In the genomic region with DNA sequence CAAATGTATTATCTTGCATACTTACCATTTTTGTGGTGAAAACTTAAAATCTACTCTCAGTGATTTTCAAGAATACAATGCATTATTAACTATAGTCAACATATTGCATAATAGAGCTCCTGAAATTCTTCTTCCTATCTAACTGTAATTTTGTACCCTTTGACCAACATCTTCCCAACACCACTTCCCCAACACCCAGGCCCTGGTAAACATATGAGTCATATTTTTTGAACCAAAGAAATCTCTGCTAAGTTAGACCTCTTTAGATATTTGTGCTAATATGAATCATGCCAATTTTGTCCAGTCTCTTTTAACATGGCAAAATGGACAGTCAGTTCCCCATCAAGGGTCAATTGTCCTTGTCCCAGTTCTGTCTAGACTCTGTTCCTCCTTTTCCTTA, we compare ENCODE assay signal across 18 cellular contexts. TPM values are rescaled to one million over a fixed set of nuclear protein-coding genes. Genes with fewer than 3 reads are reported as not detected.
DNase-seq lines count a peak whose midpoint lies in the region; ATAC-seq and TF ChIP-seq lines count a peak whose summit lies in the region.
"Had no signal": no experiment of that assay in that cellular context is flagged by ENCODE, and none has a peak within 500 bp of the region (broad histone marks: within the 10 kb centered on the region; RNA-seq: fewer than 3 reads in every experiment).

No MANE protein-coding gene starts in this region.

- DNase-seq in DMS53 treated with DMSO at 0.1 percent for 48 hours (lab: John Stamatoyannopoulos, UW; ENCODE audit: unreplicated experiment): peak; percentile 10
- DNase-seq in PC-3: peak; percentile 76
- peak; percentile 7 for DNase-seq in epithelial cell of esophagus (ENCODE audit: low read depth)
- no peak for DNase-seq in NCI-H2107 treated with DMSO at 0.1 percent for 48 hours (lab: John Stamatoyannopoulos, UW; ENCODE audit: unreplicated experiment)
- DNase-seq in CD4-positive, alpha-beta T cell: no peak
- DNase-seq: CD8-positive, alpha-beta memory T cell; COR-L47; DMS 273 treated with DMSO at 0.1 percent for 48 hours; DMS79; GF-D8; H9; IMR-90 had no signal

- no peak overlapping the region; the same call in 1 of the 2 replicates for H3K27ac ChIP-seq in PC-3 (ENCODE audit: low read length)
- no peak overlapping the region for H3K27ac ChIP-seq in CD4-positive, alpha-beta T cell (ENCODE audit: low read depth, low read length)

- H3K9me3 ChIP-seq in PC-3 (ENCODE audit: low read length): no peaks in the 10 kb centered on the region
- peaks cover 4% of the 10 kb centered on the region for H3K9me3 ChIP-seq in CD4-positive, alpha-beta T cell (ENCODE audit: control insufficient read depth, low read length)

- BruUV-seq in PC-3 (replicated peaks; lab: Mats Ljungman, UMichigan): no TSS peak

- H3K36me3 Mint-ChIP-seq in CD4-positive, alpha-beta T cell (ENCODE audit: low read depth): no peaks in the 10 kb centered on the region
- H3K36me3 Mint-ChIP-seq: CD8-positive, alpha-beta memory T cell had no signal

- H3K4me3 ChIP-seq in PC-3 (ENCODE audit: low read length) (no peak overlapping the region), epithelial cell of esophagus (ENCODE audit: low read length) (no peak overlapping the region)
- H3K4me3 ChIP-seq: BLaER1 treated with 17β-estradiol and CSF1 and Interleukin-3, amounts not matched to agents 10 nM and 100 nM; K562 had no signal

- no peak overlapping the region for H2AFZ ChIP-seq in PC-3 (ENCODE audit: low read length)

- peaks cover 16% of the 10 kb centered on the region for H3K4me1 ChIP-seq in PC-3 (ENCODE audit: insufficient read depth, low read length)

- no peaks in the 10 kb centered on the region for H3K27me3 ChIP-seq in PC-3 (ENCODE audit: low read length)
- H3K27me3 ChIP-seq in CD4-positive, alpha-beta T cell (ENCODE audit: control insufficient read depth, insufficient read depth, low read length): no peaks in the 10 kb centered on the region
- H3K27me3 ChIP-seq: BLaER1 treated with 17β-estradiol and CSF1 and Interleukin-3, amounts not matched to agents 10 nM and 100 nM had no signal

- peaks cover 3% of the 10 kb centered on the region for H3K9me3 Mint-ChIP-seq in CD4-positive, alpha-beta T cell

- no peaks in the 10 kb centered on the region for H3K79me2 ChIP-seq in PC-3 (ENCODE audit: low read length)

- no peak overlapping the region for H3K27ac Mint-ChIP-seq in CD4-positive, alpha-beta T cell
- H3K27ac Mint-ChIP-seq: B cell; CD8-positive, alpha-beta memory T cell; H9 had no signal

- POLR2A ChIA-PET in PC-3 (lab: Charles Lee; ENCODE audit: unreplicated experiment): no interaction called here
- POLR2A ChIA-PET in CD4-positive, alpha-beta T cell (lab: Charles Lee): no interaction called here

- intact Hi-C loops in PC-3 (cut with micrococcal nuclease): no loop called here
- intact Hi-C loops in CD4-positive, alpha-beta T cell (cut with DNase I, micrococcal nuclease): no loop called here

- no peaks in the 10 kb centered on the region for H4K20me1 ChIP-seq in PC-3 (ENCODE audit: low read length)
- H4K20me1 ChIP-seq: BLaER1 treated with 17β-estradiol and CSF1 and Interleukin-3, amounts not matched to agents 10 nM and 100 nM had no signal

- ATAC-seq in PC-3 (peak; percentile 95), HG02885 (IDR thresholded peaks at IDR 0.05; ENCODE audit: poor library complexity, unreplicated experiment) (no peak)
- no peak for ATAC-seq in CD4-positive, alpha-beta T cell (ENCODE audit: poor library complexity)
- ATAC-seq: K562 had no signal

- no peak overlapping the region for H3K4me3 Mint-ChIP-seq in CD4-positive, alpha-beta T cell
- H3K4me3 Mint-ChIP-seq: B cell; CD8-positive, alpha-beta memory T cell; H9 had no signal

- no peaks in the 10 kb centered on the region for H3K4me1 Mint-ChIP-seq in CD4-positive, alpha-beta T cell (ENCODE audit: low read depth)
- H3K4me1 Mint-ChIP-seq: B cell; CD8-positive, alpha-beta memory T cell; H9 had no signal

- H3F3A ChIP-seq in PC-3 (ENCODE audit: low read length, unreplicated experiment): no peaks in the 10 kb centered on the region

- H3K27me3 Mint-ChIP-seq in CD4-positive, alpha-beta T cell: no peaks in the 10 kb centered on the region
- H3K27me3 Mint-ChIP-seq: B cell; CD8-positive, alpha-beta memory T cell had no signal

- H3K36me3 ChIP-seq in PC-3 (ENCODE audit: low read depth, low read length): no peaks in the 10 kb centered on the region
- H3K36me3 ChIP-seq: BLaER1 treated with 17β-estradiol and CSF1 and Interleukin-3, amounts not matched to agents 10 nM and 100 nM had no signal

- TF ChIP-seq CTCF in PC-3 (conservative IDR thresholded peaks at IDR 0.05; ENCODE audit: low read depth, low read length): no peak
- no peak for TF ChIP-seq CTCF in epithelial cell of esophagus (IDR thresholded peaks at IDR 0.05; ENCODE audit: insufficient read depth, low read depth, low read length, missing control alignments)
- TF ChIP-seq CTCF in CD4-positive, alpha-beta T cell (IDR thresholded peaks at IDR 0.05): no peak

- no peaks in the 10 kb centered on the region for H3K9me2 ChIP-seq in PC-3 (replicated peaks; ENCODE audit: low read length)

- no peak overlapping the region for H3K9ac ChIP-seq in PC-3 (ENCODE audit: low read length)
- H3K9ac ChIP-seq: BLaER1 treated with 17β-estradiol and CSF1 and Interleukin-3, amounts not matched to agents 10 nM and 100 nM had no signal

- CTCF ChIA-PET in PC-3 (lab: Charles Lee): no interaction called here
- CTCF ChIA-PET in CD4-positive, alpha-beta T cell (lab: Charles Lee): no interaction called here

- H3K4me2 ChIP-seq in PC-3 (ENCODE audit: low read length): peak overlapping the region; percentile 16; the same call in 1 of the 2 replicates

RNA-seq across cellular contexts. Expression of a gene that starts 18.5 kb away (rescaled TPM):
- 1.2 and 2.1 TPM in 2 replicates for total RNA-seq in PC-3 (2014; rRNA removed)
- not detected for total RNA-seq in CD4-positive, alpha-beta T cell
- total RNA-seq: A172; B cell; CD8-positive, alpha-beta memory T cell; Daoy; IMR-90; K562 had no signal

Comparison
In these comparisons a context has a peak if more than half of its experiments do, and no peak if none do; other contexts are left out.
1. DNase-seq: peak in DMS53 treated with DMSO at 0.1 percent for 48 hours (single experiment), PC-3 (single experiment) and epithelial cell of esophagus (single experiment); none in NCI-H2107 treated with DMSO at 0.1 percent for 48 hours (single experiment) and CD4-positive, alpha-beta T cell (0 of 10).